Comparison of ENCODE assay signal across 6 cellular contexts in genomic region chr3:38396861-38397260, GRCh38. TPM values are rescaled to one million over a fixed set of nuclear protein-coding genes. Genes with fewer than 3 reads are reported as not detected.
"Had no signal": no experiment of that assay in that cellular context is flagged by ENCODE, and none has a peak within 500 bp of the region (broad histone marks: within the 10 kb centered on the region; RNA-seq: fewer than 3 reads in every experiment).

No MANE protein-coding gene starts in this region.

- H3K36me3 Mint-ChIP-seq: IgD-negative memory B cell had no signal

- H3K27ac Mint-ChIP-seq: HFFc6, IgD-negative memory B cell had no signal

- H3K27me3 Mint-ChIP-seq: IgD-negative memory B cell had no signal

- H3K9me3 ChIP-seq: HAP-1 had no signal

- ATAC-seq: HCT116 had no signal

- H3K9me3 Mint-ChIP-seq: HFFc6, IgD-negative memory B cell had no signal

- H3K4me3 Mint-ChIP-seq: HFFc6, IgD-negative memory B cell had no signal

- H3K27ac ChIP-seq: GM23248 had no signal

- H3K4me3 ChIP-seq: GM23248, HAP-1 had no signal

- DNase-seq: GOT3, HFFc6 had no signal

- H3K4me1 ChIP-seq: HAP-1 had no signal

- H3K4me1 Mint-ChIP-seq: IgD-negative memory B cell had no signal

RNA-seq across cellular contexts. Expression of gene ACVR2B, which starts 56.8 kb away (rescaled TPM):
- polyA plus RNA-seq: IgD-negative memory B cell had no signal
